ENCODE assay signal across 3 cellular contexts in genomic region chr12:120314220-120314619, GRCh38.
TF ChIP-seq lines count a peak whose summit lies in the region.

No MANE protein-coding gene starts in this region.

TF ChIP-seq in IMR-90, 13 proteins besides CTCF, POLR2A, EP300 and RAD21:
- TF ChIP-seq FOS (IDR thresholded peaks at IDR 0.05; ENCODE audit: low read depth, low read length), result no peak
- TF ChIP-seq RCOR1 (IDR thresholded peaks at IDR 0.05; ENCODE audit: insufficient replicate concordance, low read length), result no peak
- no peak for TF ChIP-seq BHLHE40 (IDR thresholded peaks at IDR 0.05; ENCODE audit: low read depth, low read length)
- TF ChIP-seq ELK1 (IDR thresholded peaks at IDR 0.05; ENCODE audit: borderline replicate concordance, low read depth, low read length), result no peak
TF ChIP-seq in IMR-90: peak in this region for 0.

TF ChIP-seq in GM12878, 131 proteins besides CTCF, POLR2A, EP300 and RAD21:
- TF ChIP-seq ZNF274 (IDR thresholded peaks at IDR 0.05; ENCODE audit: insufficient read depth, insufficient read length), result no peak
- TF ChIP-seq EGR1 (IDR thresholded peaks at IDR 0.05; ENCODE audit: borderline replicate concordance in 1 of 2, low read depth in 2 of 2, low read length in 2 of 2), result no peak
- TF ChIP-seq ZNF687 (IDR thresholded peaks at IDR 0.05), result no peak
- no peak for TF ChIP-seq JUNB (IDR thresholded peaks at IDR 0.05)
- TF ChIP-seq MEF2B (IDR thresholded peaks at IDR 0.05; ENCODE audit: partially characterized antibody, poor library complexity, severe bottlenecking), result no peak

TF ChIP-seq in neural cell, 6 proteins besides CTCF, POLR2A, EP300 and RAD21:
- TF ChIP-seq POLR2AphosphoS5 (IDR thresholded peaks at IDR 0.05), result no peak
- TF ChIP-seq SMC3 (conservative IDR thresholded peaks at IDR 0.05; ENCODE audit: poor library complexity), result no peak
- TF ChIP-seq MXI1 (conservative IDR thresholded peaks at IDR 0.05; ENCODE audit: poor library complexity, severe bottlenecking), result no peak
- no peak for TF ChIP-seq REST (IDR thresholded peaks at IDR 0.05; ENCODE audit: borderline replicate concordance)
- TF ChIP-seq TAF1 (IDR thresholded peaks at IDR 0.05; ENCODE audit: low read depth), result no peak
- TF ChIP-seq EZH2 (IDR thresholded peaks at IDR 0.05; ENCODE audit: borderline replicate concordance, insufficient read depth, low read length, poor library complexity, severe bottlenecking), result no peak
